ENCODE assay signal across 7 cellular contexts in genomic region chr19:2622371-2622961, GRCh38.
A peak's percentile ranks its signal among the peaks of the same experiment; 100 is the strongest.
DNase-seq lines count a peak whose midpoint lies in the region; TF ChIP-seq lines count a peak whose summit lies in the region.
"Not testable (repeated sequence)": the region's sequence is repeated elsewhere in the genome, so short reads cannot be mapped to it uniquely, and the experiment has no call there.

No MANE protein-coding gene starts in this region.

- H3K4me1 Mint-ChIP-seq in T-helper 2 cell treated with Interferon-gamma antibody and Interleukin-4, amounts not matched to agents 5 μg/mL and 100 μg/mL, for 36 hours (ENCODE audit: low read depth): peaks cover 46% of the 10 kb centered on the region
- H3K4me1 Mint-ChIP-seq in activated naive CD4-positive, alpha-beta T cell treated with anti-CD3 and anti-CD28 coated beads, Interleukin-2, amount 10 ng/mL, durations not matched to agents 7 days and 5 days: peaks cover 62% of the 10 kb centered on the region

- not testable (repeated sequence) for H3K9me3 Mint-ChIP-seq in T-helper 2 cell treated with Interferon-gamma antibody and Interleukin-4, amounts not matched to agents 5 μg/mL and 100 μg/mL, for 36 hours; activated naive CD4-positive, alpha-beta T cell treated with anti-CD3 and anti-CD28 coated beads, Interleukin-2, amount 10 ng/mL, durations not matched to agents 7 days and 5 days

- not testable (repeated sequence) for H3K36me3 ChIP-seq in Loucy (ENCODE audit: insufficient read depth, low read length); left ventricle myocardium inferior

- intact Hi-C loops in left ventricle myocardium inferior (cut with micrococcal nuclease): not testable (repeated sequence)

- H4K20me1 ChIP-seq in Loucy (ENCODE audit: insufficient read depth, low read length, poor library complexity, severe bottlenecking): not testable (repeated sequence)

- peak overlapping the region; percentile 72 for H3K4me3 ChIP-seq in GM12865 (ENCODE audit: low read depth, low read length)
- not testable (repeated sequence) for H3K4me3 ChIP-seq in Loucy (ENCODE audit: low read length, poor library complexity, severe bottlenecking); left ventricle myocardium inferior

- H3K9me3 ChIP-seq in Loucy (ENCODE audit: insufficient read depth, low read depth, low read length); left ventricle myocardium inferior (replicated peaks): not testable (repeated sequence)

- not testable (repeated sequence) for H3K9me2 ChIP-seq in Loucy (replicated peaks; ENCODE audit: low read depth, low read length)

- H2AFZ ChIP-seq in Loucy (ENCODE audit: low read length): not testable (repeated sequence)

- H3K27me3 Mint-ChIP-seq in T-helper 2 cell treated with Interferon-gamma antibody and Interleukin-4, amounts not matched to agents 5 μg/mL and 100 μg/mL, for 36 hours (ENCODE audit: low read depth): not testable (repeated sequence)
- peaks cover 14% of the 10 kb centered on the region for H3K27me3 Mint-ChIP-seq in activated naive CD4-positive, alpha-beta T cell treated with anti-CD3 and anti-CD28 coated beads, Interleukin-2, amount 10 ng/mL, durations not matched to agents 7 days and 5 days

- peak overlapping the region; percentile 84 for H3K4me2 ChIP-seq in Loucy (ENCODE audit: low read depth, low read length, poor library complexity, severe bottlenecking)

- H3K36me3 Mint-ChIP-seq in T-helper 2 cell treated with Interferon-gamma antibody and Interleukin-4, amounts not matched to agents 5 μg/mL and 100 μg/mL, for 36 hours (ENCODE audit: low read depth); activated naive CD4-positive, alpha-beta T cell treated with anti-CD3 and anti-CD28 coated beads, Interleukin-2, amount 10 ng/mL, durations not matched to agents 7 days and 5 days: not testable (repeated sequence)

- peak; percentile 85 for DNase-seq in GM12865 (ENCODE audit: low read depth)
- DNase-seq in T-helper 2 cell treated with Interferon-gamma antibody and Interleukin-4, amounts not matched to agents 5 μg/mL and 100 μg/mL, for 36 hours (ENCODE audit: low spot score); left ventricle myocardium inferior: not testable (repeated sequence)
- DNase-seq in activated CD8-positive, alpha-beta memory T cell treated with anti-CD3 and anti-CD28 coated beads, Interleukin-2, amount 50 U/mL, for 4 hours: peak; percentile 56
- DNase-seq in activated naive CD4-positive, alpha-beta T cell treated with anti-CD3 and anti-CD28 coated beads, Interleukin-2, amount 10 ng/mL, durations not matched to agents 7 days and 5 days: peak; percentile 41
- DNase-seq in stimulated activated CD8-positive, alpha-beta memory T cell treated with anti-CD3 and anti-CD28 coated beads, Interleukin-7, amount 100 ng/mL, for 4 hours (ENCODE audit: low read depth in 2 of 2): peak; percentile 52 to 61

- H3K27me3 ChIP-seq in Loucy (ENCODE audit: insufficient read depth, low read length, poor library complexity, severe bottlenecking); left ventricle myocardium inferior (ENCODE audit: low read depth): not testable (repeated sequence)

- not testable (repeated sequence) for TF ChIP-seq CTCF in GM12865 (IDR thresholded peaks at IDR 0.05; ENCODE audit: insufficient read depth, low read depth, low read length, missing control alignments); Loucy (conservative IDR thresholded peaks at IDR 0.05; ENCODE audit: low read length); left ventricle myocardium inferior (IDR thresholded peaks at IDR 0.05; ENCODE audit: borderline replicate concordance)

- H3K9ac ChIP-seq in Loucy (ENCODE audit: low read depth, low read length, poor library complexity, severe bottlenecking): peak overlapping the region; percentile 62

- not testable (repeated sequence) for H3K4me3 Mint-ChIP-seq in T-helper 2 cell treated with Interferon-gamma antibody and Interleukin-4, amounts not matched to agents 5 μg/mL and 100 μg/mL, for 36 hours
- peak overlapping the region; percentile 57 for H3K4me3 Mint-ChIP-seq in activated naive CD4-positive, alpha-beta T cell treated with anti-CD3 and anti-CD28 coated beads, Interleukin-2, amount 10 ng/mL, durations not matched to agents 7 days and 5 days

- H3K4me1 ChIP-seq in Loucy (ENCODE audit: insufficient read depth, low read length, poor library complexity, severe bottlenecking): peaks cover 61% of the 10 kb centered on the region
- H3K4me1 ChIP-seq in left ventricle myocardium inferior: peaks cover 45% of the 10 kb centered on the region

- peak overlapping the region; percentile 55 for H3K27ac Mint-ChIP-seq in T-helper 2 cell treated with Interferon-gamma antibody and Interleukin-4, amounts not matched to agents 5 μg/mL and 100 μg/mL, for 36 hours
- peak overlapping the region; percentile 99 for H3K27ac Mint-ChIP-seq in activated naive CD4-positive, alpha-beta T cell treated with anti-CD3 and anti-CD28 coated beads, Interleukin-2, amount 10 ng/mL, durations not matched to agents 7 days and 5 days

- H3K27ac ChIP-seq in left ventricle myocardium inferior (replicated peaks): peak overlapping the region; percentile 85

- not testable (repeated sequence) for H3K79me2 ChIP-seq in Loucy (ENCODE audit: insufficient read depth, low read length)

- not testable (repeated sequence) for H3F3A ChIP-seq in Loucy (ENCODE audit: low read depth)

- CTCF ChIA-PET in activated naive CD4-positive, alpha-beta T cell treated with anti-CD3 and anti-CD28 coated beads, Interleukin-2, amount 10 ng/mL, durations not matched to agents 7 days and 5 days (lab: Charles Lee): interaction anchor here (1.0 to 7.8 kb wide), 3 partner anchors 12 to 149 kb away, joined by 3 to 48 read pairs (median 3); no protein-coding TSS in a partner anchor
